Comparison of ENCODE assay signal across 8 cellular contexts in genomic region chr1:55140546-55140983, GRCh38.
A peak's percentile ranks its signal among the peaks of the same experiment; 100 is the strongest.
DNase-seq lines count a peak whose midpoint lies in the region; ATAC-seq and TF ChIP-seq lines count a peak whose summit lies in the region.

No MANE protein-coding gene starts in this region.

- ATAC-seq in GM18517 (IDR thresholded peaks at IDR 0.05; ENCODE audit: unreplicated experiment) (peak; percentile 70), HG03139 (IDR thresholded peaks at IDR 0.05; ENCODE audit: unreplicated experiment) (peak; percentile 58), left colon (peak; percentile 96)

- in situ Hi-C loops in ACHN (cut with HindIII; ENCODE audit: low pct_ligation_motif_present, low pct_unique_long_range_greater_than_20kb, low sequenced_read_pairs) = no loop called here

- peak; percentile 65 for TF ChIP-seq CTCF in WI38 (IDR thresholded peaks at IDR 0.05; ENCODE audit: low read depth, low read length)

- no peak overlapping the region for H3K4me3 ChIP-seq in WI38 (ENCODE audit: low read depth, low read length)

- DNase-seq in ACHN (peak; percentile 78), NCI-H2227 treated with DMSO at 0.1 percent for 48 hours (lab: John Stamatoyannopoulos, UW) (peak; percentile 65), cerebellar cortex (ENCODE audit: low spot score) (peak; percentile 90), left colon (peak; percentile 61 to 69)
- DNase-seq in stimulated activated CD4-positive, alpha-beta T cell treated with anti-CD3 and anti-CD28 coated beads, Interleukin-4, amount 100 ng/mL, for 24 hours = peak; percentile 82

- intact Hi-C loops in left colon (cut with DNase I, micrococcal nuclease) = loop anchor here (2.0 to 5.0 kb wide), 2 partner anchors 136 to 137 kb away; no protein-coding TSS in a partner anchor
